9 cellular contexts compared by ENCODE assay signal in the genomic region with DNA sequence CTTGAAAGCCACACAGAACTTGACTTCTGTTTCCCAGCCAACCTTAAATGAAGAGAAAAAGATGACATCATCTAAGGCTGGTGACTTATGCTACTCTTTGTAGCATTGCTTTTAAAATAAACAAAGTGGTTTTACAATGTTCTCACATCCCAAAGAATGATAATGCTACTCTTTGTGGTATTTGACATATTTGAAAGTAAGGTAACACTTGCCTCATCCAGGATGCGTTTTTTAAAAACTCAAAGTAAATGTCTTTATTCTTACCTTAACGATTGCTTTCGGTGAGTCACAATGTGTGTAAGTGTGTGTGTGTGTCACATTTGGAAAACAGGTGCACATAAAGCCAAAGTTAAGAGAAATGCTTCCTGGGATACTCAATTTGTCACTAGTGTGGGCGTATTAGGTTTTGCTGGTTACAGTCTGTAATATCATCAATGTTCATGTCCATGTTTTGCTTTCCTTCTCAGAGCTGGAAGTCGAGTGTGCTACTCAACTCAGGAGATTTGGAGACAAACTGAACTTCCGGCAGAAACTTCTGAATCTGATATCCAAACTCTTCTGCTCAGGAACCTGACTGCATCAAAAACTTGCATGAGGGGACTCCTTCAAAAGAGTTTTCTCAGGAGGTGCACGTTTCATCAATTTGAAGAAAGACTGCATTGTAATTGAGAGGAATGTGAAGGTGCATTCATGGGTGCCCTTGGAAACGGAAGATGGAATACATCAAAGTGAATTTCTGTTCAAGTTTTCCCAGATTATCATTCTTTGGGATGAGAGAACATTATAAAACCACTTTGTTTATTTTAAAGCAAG. TPM values are rescaled to one million over a fixed set of nuclear protein-coding genes. Genes with fewer than 3 reads are reported as not detected.
A peak's percentile ranks its signal among the peaks of the same experiment; 100 is the strongest.
DNase-seq lines count a peak whose midpoint lies in the region; TF ChIP-seq lines count a peak whose summit lies in the region.
"Had no signal": no experiment of that assay in that cellular context is flagged by ENCODE, and none has a peak within 500 bp of the region (broad histone marks: within the 10 kb centered on the region; RNA-seq: fewer than 3 reads in every experiment).

No MANE protein-coding gene starts in this region.

- intact Hi-C loops in CD14-positive monocyte (cut with micrococcal nuclease): no loop called here

- peaks cover 0 to 4% (median 3%) of the 10 kb centered on the region in 3 donors for H3K27me3 Mint-ChIP-seq in CD14-positive monocyte (ENCODE audit: low read depth in 3 of 3)

- H3K4me3 Mint-ChIP-seq in CD14-positive monocyte: peak overlapping the region in 1 of 2 donors; percentile 96

- peaks cover 28% of the 10 kb centered on the region for H3K36me3 ChIP-seq in KOPT-K1 (ENCODE audit: insufficient read depth, low read length)

- peaks cover 74% of the 10 kb centered on the region for H3K4me1 Mint-ChIP-seq in CD14-positive monocyte

- DNase-seq in ELR (ENCODE audit: low read depth): peak; percentile 94
- peak; percentile 92 for DNase-seq in astrocyte of the spinal cord (ENCODE audit: low read depth, low spot score)
- DNase-seq in myocyte (ENCODE audit: low read depth): peak; percentile 34
- DNase-seq in CD14-positive monocyte (ENCODE audit: low spot score): no peak
- no peak for DNase-seq in GDM1 (lab: John Stamatoyannopoulos, UW)
- no peak for DNase-seq in NCI-H146 treated with DMSO at 0.1 percent for 48 hours (lab: John Stamatoyannopoulos, UW; ENCODE audit: unreplicated experiment)
- DNase-seq in NCI-H2171 treated with DMSO at 0.1 percent for 48 hours (lab: John Stamatoyannopoulos, UW): no peak

- H3K9me3 Mint-ChIP-seq in CD14-positive monocyte: no peaks in the 10 kb centered on the region

- peaks cover 11 to 15% of the 10 kb centered on the region in 2 donors for H3K36me3 Mint-ChIP-seq in CD14-positive monocyte

- peak overlapping the region; percentile 96 for H3K4me3 ChIP-seq in astrocyte of the spinal cord (ENCODE audit: low read depth, low read length)
- H3K4me3 ChIP-seq: coronary artery had no signal

- TF ChIP-seq CTCF in astrocyte of the spinal cord (IDR thresholded peaks at IDR 0.05; ENCODE audit: low read depth, low read length) (no peak), CD14-positive monocyte (IDR thresholded peaks at IDR 0.05) (no peak)

- H3K27ac ChIP-seq in KOPT-K1 (ENCODE audit: low read depth, low read length, poor library complexity, severe bottlenecking): peak overlapping the region; percentile 89
- H3K27ac ChIP-seq: coronary artery had no signal

- in situ Hi-C loops in astrocyte of the spinal cord (cut with HindIII; ENCODE audit: low sequenced_read_pairs): no loop called here

- no peaks in the 10 kb centered on the region for H3K9me3 ChIP-seq in KOPT-K1 (ENCODE audit: insufficient read depth, low read length, poor library complexity, severe bottlenecking)

- H3K27ac Mint-ChIP-seq in CD14-positive monocyte: no peak overlapping the region

RNA-seq across cellular contexts. Expression of a gene that starts 2.6 kb away (rescaled TPM):
- total RNA-seq in myocyte: 62.5 and 75.1 TPM in 2 replicates
- polyA plus RNA-seq in myocyte (2012): 10.3 TPM
- polyA plus RNA-seq in CD14-positive monocyte: 10 to 100 TPM; 55.7 to 56.6 TPM

Comparison
In these comparisons a context has a peak if more than half of its experiments do, and no peak if none do; other contexts are left out.
1. DNase-seq: peak in ELR (single experiment), astrocyte of the spinal cord (single experiment) and myocyte (single experiment); none in CD14-positive monocyte (single experiment), GDM1 (single experiment), NCI-H146 treated with DMSO at 0.1 percent for 48 hours (single experiment) and NCI-H2171 treated with DMSO at 0.1 percent for 48 hours (single experiment).